31 cellular contexts compared by ENCODE assay signal in genomic region chr1:205741681-205742080, GRCh38. TPM values are rescaled to one million over a fixed set of nuclear protein-coding genes. Genes with fewer than 3 reads are reported as not detected.
A peak's percentile ranks its signal among the peaks of the same experiment; 100 is the strongest.
DNase-seq lines count a peak whose midpoint lies in the region; ATAC-seq and TF ChIP-seq lines count a peak whose summit lies in the region.
"Had no signal": no experiment of that assay in that cellular context is flagged by ENCODE, and none has a peak within 500 bp of the region (broad histone marks: within the 10 kb centered on the region; RNA-seq: fewer than 3 reads in every experiment).

No MANE protein-coding gene starts in this region.

- H3K4me1 ChIP-seq in cardiac muscle cell (ENCODE audit: low read depth) (peaks cover 7% of the 10 kb centered on the region), HUES6 (ENCODE audit: control insufficient read depth, insufficient read depth, low read length) (peaks cover 29% of the 10 kb centered on the region)

- H3K36me3 ChIP-seq in cardiac muscle cell, result no peaks in the 10 kb centered on the region
- peaks cover 13% of the 10 kb centered on the region for H3K36me3 ChIP-seq in HUES6 (ENCODE audit: control insufficient read depth, insufficient read depth, low read length)
- H3K36me3 ChIP-seq: pancreas, right atrium auricular region had no signal

- H3K9ac ChIP-seq in HUES6 (ENCODE audit: low read length), result no peak overlapping the region

- intact Hi-C loops in left ventricle myocardium superior (cut with micrococcal nuclease), result no loop called here

- H3K36me3 Mint-ChIP-seq in activated T-helper 17 cell treated with anti-CD3 and anti-CD28 coated beads, Interleukin-2, amount 50 U/mL, for 72 hours (ENCODE audit: low read depth), result peaks cover 38% of the 10 kb centered on the region
- peaks cover 3% of the 10 kb centered on the region for H3K36me3 Mint-ChIP-seq in progenitor cell of endocrine pancreas (ENCODE audit: insufficient read depth)
- H3K36me3 Mint-ChIP-seq: naive B cell, T-cell had no signal

- ATAC-seq in left ventricle myocardium superior (no peak), GM19452 (IDR thresholded peaks at IDR 0.05; ENCODE audit: unreplicated experiment) (no peak)
- ATAC-seq in activated T-helper 17 cell treated with anti-CD3 and anti-CD28 coated beads, Interleukin-2, amount 50 U/mL, for 72 hours (replicated peaks), result no peak
- ATAC-seq in stimulated activated naive CD8-positive, alpha-beta T cell treated with anti-CD3 and anti-CD28 coated beads, Interleukin-15, Interleukin-2, amounts not matched to agents 100 U/mL and 50 U/mL, for 24 hours, result no peak
- ATAC-seq: activated CD8-positive, alpha-beta memory T cell treated with anti-CD3 and anti-CD28 coated beads, Interleukin-2, amount 10 ng/mL, durations not matched to agents 7 days and 5 days; body of pancreas; heart right ventricle; pancreas; stimulated activated effector memory CD8-positive, alpha-beta T cell treated with anti-CD3 and anti-CD28 coated beads, Interleukin-12 subunit alpha, Interleukin-12 subunit beta, amount 100 ng/mL, for 72 hours; T-cell had no signal

- TF ChIP-seq CTCF in cardiac muscle cell (IDR thresholded peaks at IDR 0.05; ENCODE audit: low read depth, low read length) (no peak), progenitor cell of endocrine pancreas (IDR thresholded peaks at IDR 0.05; ENCODE audit: unreplicated experiment) (no peak)

- peak overlapping the region; percentile 8 for H3K27ac Mint-ChIP-seq in activated T-helper 17 cell treated with anti-CD3 and anti-CD28 coated beads, Interleukin-2, amount 50 U/mL, for 72 hours
- peak overlapping the region; percentile 53 for H3K27ac Mint-ChIP-seq in progenitor cell of endocrine pancreas
- H3K27ac Mint-ChIP-seq: activated CD8-positive, alpha-beta memory T cell treated with anti-CD3 and anti-CD28 coated beads, Interleukin-2, amount 10 ng/mL, durations not matched to agents 7 days and 5 days; activated T-helper 2 cell treated with anti-CD3 and anti-CD28 coated beads, Interferon-gamma antibody, Interleukin-2, Interleukin-4, amounts not matched to agents 10 μg/mL and 5 μg/mL and 100 μg/mL, durations not matched to agents 14 hours and 24 hours and 36 hours; HFFc6; stimulated activated effector memory CD8-positive, alpha-beta T cell treated with anti-CD3 and anti-CD28 coated beads, Interleukin-12 subunit alpha, Interleukin-12 subunit beta, amount 100 ng/mL, for 72 hours had no signal

- H3K27ac ChIP-seq in cardiac muscle cell, result peak overlapping the region; percentile 47
- peak overlapping the region; percentile 22; the same call in 1 of the 2 replicates for H3K27ac ChIP-seq in HUES6 (ENCODE audit: low read depth, low read length)
- H3K27ac ChIP-seq: body of pancreas, heart right ventricle, pancreas, right atrium auricular region, suprapubic skin had no signal

- no peak overlapping the region for H3K4me3 Mint-ChIP-seq in activated T-helper 17 cell treated with anti-CD3 and anti-CD28 coated beads, Interleukin-2, amount 50 U/mL, for 72 hours
- no peak overlapping the region for H3K4me3 Mint-ChIP-seq in progenitor cell of endocrine pancreas (ENCODE audit: low read depth)
- H3K4me3 Mint-ChIP-seq: activated CD8-positive, alpha-beta memory T cell treated with anti-CD3 and anti-CD28 coated beads, Interleukin-2, amount 10 ng/mL, durations not matched to agents 7 days and 5 days; HFFc6; stimulated activated effector memory CD8-positive, alpha-beta T cell treated with anti-CD3 and anti-CD28 coated beads, Interleukin-12 subunit alpha, Interleukin-12 subunit beta, amount 100 ng/mL, for 72 hours; T-cell had no signal

- H3K9me3 Mint-ChIP-seq in activated T-helper 17 cell treated with anti-CD3 and anti-CD28 coated beads, Interleukin-2, amount 50 U/mL, for 72 hours, result no peaks in the 10 kb centered on the region
- no peaks in the 10 kb centered on the region for H3K9me3 Mint-ChIP-seq in progenitor cell of endocrine pancreas (ENCODE audit: low read depth)
- H3K9me3 Mint-ChIP-seq: activated T-helper 2 cell treated with anti-CD3 and anti-CD28 coated beads, Interferon-gamma antibody, Interleukin-2, Interleukin-4, amounts not matched to agents 10 μg/mL and 5 μg/mL and 100 μg/mL, durations not matched to agents 14 hours and 24 hours and 36 hours; HFFc6; naive B cell; stimulated activated effector memory CD8-positive, alpha-beta T cell treated with anti-CD3 and anti-CD28 coated beads, Interleukin-12 subunit alpha, Interleukin-12 subunit beta, amount 100 ng/mL, for 72 hours; T-cell had no signal

- H3K9me3 ChIP-seq in cardiac muscle cell (ENCODE audit: low read depth) (no peaks in the 10 kb centered on the region), HUES6 (ENCODE audit: control insufficient read depth, insufficient read depth, low read depth, low read length) (no peaks in the 10 kb centered on the region)
- H3K9me3 ChIP-seq: body of pancreas, heart right ventricle, pancreas, right atrium auricular region, spleen, suprapubic skin had no signal

- H3K27me3 Mint-ChIP-seq in activated T-helper 17 cell treated with anti-CD3 and anti-CD28 coated beads, Interleukin-2, amount 50 U/mL, for 72 hours, result no peaks in the 10 kb centered on the region
- H3K27me3 Mint-ChIP-seq in progenitor cell of endocrine pancreas, result no peaks in the 10 kb centered on the region
- H3K27me3 Mint-ChIP-seq: activated CD8-positive, alpha-beta memory T cell treated with anti-CD3 and anti-CD28 coated beads, Interleukin-2, amount 10 ng/mL, durations not matched to agents 7 days and 5 days; naive B cell; T-cell had no signal

- peaks cover 16% of the 10 kb centered on the region for H3K4me1 Mint-ChIP-seq in activated T-helper 17 cell treated with anti-CD3 and anti-CD28 coated beads, Interleukin-2, amount 50 U/mL, for 72 hours
- peaks cover 32% of the 10 kb centered on the region for H3K4me1 Mint-ChIP-seq in progenitor cell of endocrine pancreas (ENCODE audit: low read depth)

- DNase-seq in cardiac muscle cell (ENCODE audit: low read depth in 1 of 2, low spot score in 1 of 2) (no peak), left ventricle myocardium superior (no peak), progenitor cell of endocrine pancreas (ENCODE audit: low spot score, unreplicated experiment) (no peak), occipital lobe (lab: John Stamatoyannopoulos, UW) (no peak)
- DNase-seq in stimulated activated naive CD8-positive, alpha-beta T cell treated with anti-CD3 and anti-CD28 coated beads, Interleukin-15, Interleukin-2, amounts not matched to agents 100 U/mL and 50 U/mL, for 24 hours, result no peak
- DNase-seq: ACHN; activated CD4-positive, alpha-beta T cell treated with anti-CD3 and anti-CD28 coated beads for 48 hours; activated CD8-positive, alpha-beta memory T cell treated with anti-CD3 and anti-CD28 coated beads, Interleukin-2, amount 10 ng/mL, durations not matched to agents 7 days and 5 days; body of pancreas; C1 segment of cervical spinal cord; effector CD8-positive, alpha-beta T cell; erythroblast; foreskin fibroblast; heart right ventricle; HFFc6; MM.1S; naive B cell; NCI-H1417; NCI-H446; pancreas; SHP77 treated with DMSO at 0.1 percent for 48 hours; spleen; stimulated activated CD4-positive, alpha-beta T cell treated with anti-CD3 and anti-CD28 coated beads, Interleukin-2, amount 100 ng/mL, for 48 hours; T-cell had no signal

- H3K27me3 ChIP-seq in cardiac muscle cell (no peaks in the 10 kb centered on the region), HUES6 (ENCODE audit: control insufficient read depth, insufficient read depth, low read length) (no peaks in the 10 kb centered on the region)
- H3K27me3 ChIP-seq: body of pancreas, heart right ventricle, pancreas, right atrium auricular region, spleen, suprapubic skin had no signal

- no peak overlapping the region for H3K4me3 ChIP-seq in cardiac muscle cell
- H3K4me3 ChIP-seq in HUES6 (ENCODE audit: low read depth, low read length), result no peak overlapping the region
- H3K4me3 ChIP-seq: body of pancreas, heart right ventricle, pancreas, right atrium auricular region, spleen, suprapubic skin had no signal

RNA-seq across cellular contexts. Expression of gene NUCKS1, which starts 8.3 kb away (rescaled TPM):
- total RNA-seq in cardiac muscle cell, result 100 and 175 TPM in 2 replicates
- 47.0 and 80.9 TPM in 2 replicates for polyA plus RNA-seq in cardiac muscle cell
- 202 TPM for total RNA-seq in left ventricle myocardium superior
- total RNA-seq in activated T-helper 17 cell treated with anti-CD3 and anti-CD28 coated beads, Interleukin-2, amount 50 U/mL, for 72 hours, result 100 to 1,000 TPM; 102 to 110 TPM
- total RNA-seq in progenitor cell of endocrine pancreas, result 222 and 245 TPM in 2 replicates
- 257 TPM for total RNA-seq in occipital lobe

RNA-seq across cellular contexts. Expression of gene RAB29, which starts 33.6 kb away (rescaled TPM):
- total RNA-seq in cardiac muscle cell (3.3 and 7.2 TPM in 2 replicates), left ventricle myocardium superior (14.5 TPM), progenitor cell of endocrine pancreas (7.5 and 8.5 TPM in 2 replicates), occipital lobe (11.7 TPM)
- polyA plus RNA-seq in cardiac muscle cell, result 6.5 and 15.2 TPM in 2 replicates
- 10 to 100 TPM; 31.9 to 40.4 TPM for total RNA-seq in activated T-helper 17 cell treated with anti-CD3 and anti-CD28 coated beads, Interleukin-2, amount 50 U/mL, for 72 hours
